ENCODE assay signal across 7 cellular contexts in genomic region chr3:38655708-38656300, GRCh38. TPM values are rescaled to one million over a fixed set of nuclear protein-coding genes. Genes with fewer than 3 reads are reported as not detected.
A peak's percentile ranks its signal among the peaks of the same experiment; 100 is the strongest.
DNase-seq lines count a peak whose midpoint lies in the region; ATAC-seq and TF ChIP-seq lines count a peak whose summit lies in the region.

No MANE protein-coding gene starts in this region.

- H3K27me3 Mint-ChIP-seq in progenitor cell of endocrine pancreas, result peaks cover 38% of the 10 kb centered on the region

- no peaks in the 10 kb centered on the region for H3K9me3 Mint-ChIP-seq in progenitor cell of endocrine pancreas (ENCODE audit: low read depth)

- peak; percentile 69 for DNase-seq in ELF-1 (ENCODE audit: low read depth, low spot score)
- DNase-seq in HuH-7 (ENCODE audit: low spot score), result peak; percentile 62
- DNase-seq in RPMI8226, result peak; percentile 59
- DNase-seq in epithelial cell of esophagus (ENCODE audit: low read depth), result peak; percentile 62
- no peak for DNase-seq in progenitor cell of endocrine pancreas (ENCODE audit: low spot score, unreplicated experiment)

- TF ChIP-seq CTCF in epithelial cell of esophagus (IDR thresholded peaks at IDR 0.05; ENCODE audit: insufficient read depth, low read depth, low read length, missing control alignments), result peak; percentile 71
- peak; percentile 62 for TF ChIP-seq CTCF in progenitor cell of endocrine pancreas (IDR thresholded peaks at IDR 0.05; ENCODE audit: unreplicated experiment)

- no peak for ATAC-seq in GM21381 (IDR thresholded peaks at IDR 0.05; ENCODE audit: unreplicated experiment)
- no peak for ATAC-seq in GM19035 (IDR thresholded peaks at IDR 0.05; ENCODE audit: unreplicated experiment)

- no peak overlapping the region for H3K27ac Mint-ChIP-seq in progenitor cell of endocrine pancreas

- peaks cover 22% of the 10 kb centered on the region for H3K4me1 Mint-ChIP-seq in progenitor cell of endocrine pancreas (ENCODE audit: low read depth)

- no peak overlapping the region for H3K4me3 Mint-ChIP-seq in progenitor cell of endocrine pancreas (ENCODE audit: low read depth)

- H3K36me3 Mint-ChIP-seq in progenitor cell of endocrine pancreas (ENCODE audit: insufficient read depth), result no peaks in the 10 kb centered on the region

- H3K4me3 ChIP-seq in epithelial cell of esophagus (ENCODE audit: low read length), result no peak overlapping the region

RNA-seq across cellular contexts. Expression of gene SCN5A, which starts 6.3 kb away (rescaled TPM):
- total RNA-seq in progenitor cell of endocrine pancreas, result 1.7 and 4.2 TPM in 2 replicates
